ENCODE assay signal across 10 cellular contexts in genomic region chr16:89443727-89444084, GRCh38. TPM values are rescaled to one million over a fixed set of nuclear protein-coding genes. Genes with fewer than 3 reads are reported as not detected.
DNase-seq lines count a peak whose midpoint lies in the region; ATAC-seq and TF ChIP-seq lines count a peak whose summit lies in the region.
"Had no signal": no experiment of that assay in that cellular context is flagged by ENCODE, and none has a peak within 500 bp of the region (broad histone marks: within the 10 kb centered on the region; RNA-seq: fewer than 3 reads in every experiment).

No MANE protein-coding gene starts in this region.

- ATAC-seq in Right ventricle myocardium inferior (peak; percentile 59), upper lobe of left lung (ENCODE audit: low FRiP score in 2 of 2) (peak in 1 of 2 donors; percentile 30), HG03439 (IDR thresholded peaks at IDR 0.05; ENCODE audit: unreplicated experiment) (no peak), HG02623 (IDR thresholded peaks at IDR 0.05; ENCODE audit: unreplicated experiment) (no peak)

- H3K27me3 ChIP-seq in upper lobe of left lung: no peaks in the 10 kb centered on the region

- H3K4me1 Mint-ChIP-seq in brain (peaks cover 94% of the 10 kb centered on the region), mesothelial cell of epicardium (peaks cover 72% of the 10 kb centered on the region)

- no peaks in the 10 kb centered on the region for H3K27me3 Mint-ChIP-seq in brain
- no peaks in the 10 kb centered on the region for H3K27me3 Mint-ChIP-seq in mesothelial cell of epicardium (ENCODE audit: low read depth)

- peaks cover 13% of the 10 kb centered on the region for H3K36me3 Mint-ChIP-seq in brain
- H3K36me3 Mint-ChIP-seq in mesothelial cell of epicardium: no peaks in the 10 kb centered on the region

- no peak for TF ChIP-seq POLR2A in upper lobe of left lung (IDR thresholded peaks at IDR 0.05)

- no peaks in the 10 kb centered on the region for H3K9me3 Mint-ChIP-seq in brain
- no peaks in the 10 kb centered on the region for H3K9me3 Mint-ChIP-seq in mesothelial cell of epicardium

- peak; percentile 69 for DNase-seq in Right ventricle myocardium inferior (ENCODE audit: missing footprints)
- no peak for DNase-seq in cardiac septum (ENCODE audit: low spot score)
- no peak for DNase-seq in mesothelial cell of epicardium (ENCODE audit: low spot score in 2 of 2, unreplicated experiment in 2 of 2)
- DNase-seq in upper lobe of left lung: peak in 1 of 2 donors; percentile 46
- DNase-seq in AG08395 (ENCODE audit: low spot score): no peak
- DNase-seq: MV-4-11, SW 1271 had no signal

- H3K36me3 ChIP-seq in upper lobe of left lung: no peaks in the 10 kb centered on the region

- H3K27ac Mint-ChIP-seq in brain: peak overlapping the region; percentile 54 to 96 (median 86)
- H3K27ac Mint-ChIP-seq in mesothelial cell of epicardium: peak overlapping the region; percentile 99

- H3K4me3 Mint-ChIP-seq in brain (peak overlapping the region; percentile 42 to 73 (median 65)), mesothelial cell of epicardium (no peak overlapping the region)

- TF ChIP-seq EP300 in upper lobe of left lung (IDR thresholded peaks at IDR 0.05): no peak

- H3K27ac ChIP-seq in upper lobe of left lung: peak overlapping the region; percentile 3 to 70 (median 26)

- H3K4me3 ChIP-seq in upper lobe of left lung: no peak overlapping the region

- peaks cover 72 to 96% (median 88%) of the 10 kb centered on the region in 4 donors for H3K4me1 ChIP-seq in upper lobe of left lung

- TF ChIP-seq CTCF in brain (conservative IDR thresholded peaks at IDR 0.05) (no peak), mesothelial cell of epicardium (IDR thresholded peaks at IDR 0.05; ENCODE audit: unreplicated experiment) (no peak), upper lobe of left lung (IDR thresholded peaks at IDR 0.05) (no peak)

- no peaks in the 10 kb centered on the region for H3K9me3 ChIP-seq in upper lobe of left lung

- intact Hi-C loops in Right ventricle myocardium inferior (cut with DNase I) (loop anchor here (5.0 kb wide), 1 partner anchor 36 kb away; no protein-coding TSS in a partner anchor), cardiac septum (cut with DNase I) (no loop called here)

- 14 to 33% methylated on average over 8 of the region's 8 CpGs for WGBS in upper lobe of left lung, 2 donors

RNA-seq across cellular contexts. Expression of gene ANKRD11, which starts 46.7 kb away (rescaled TPM):
- total RNA-seq in Right ventricle myocardium inferior: 64.9 TPM
- 77.9 TPM for total RNA-seq in cardiac septum
- 53.2 TPM for polyA plus RNA-seq in brain (ENCODE audit: insufficient read depth, low read depth, low replicate concordance)
- total RNA-seq in mesothelial cell of epicardium: 230 to 247 TPM (median 233 TPM) in 3 replicates
- 100 to 1,000 TPM in 5 of 6 donors, 10 to 100 TPM in 1; 92.4 to 313 (median 134) TPM for total RNA-seq in upper lobe of left lung
